In genomic region chr18:53909668-53910067, GRCh38 we compare ENCODE assay signal across 9 cellular contexts.
A peak's percentile ranks its signal among the peaks of the same experiment; 100 is the strongest.
DNase-seq lines count a peak whose midpoint lies in the region; ATAC-seq and TF ChIP-seq lines count a peak whose summit lies in the region.
"Had no signal": no experiment of that assay in that cellular context is flagged by ENCODE, and none has a peak within 500 bp of the region (broad histone marks: within the 10 kb centered on the region; RNA-seq: fewer than 3 reads in every experiment).

No MANE protein-coding gene starts in this region.

- H3K27me3 ChIP-seq in kidney epithelial cell (ENCODE audit: control insufficient read depth, insufficient read depth, low read length) = no peaks in the 10 kb centered on the region

- H3K9me3 Mint-ChIP-seq in activated T-cell treated with anti-CD3 and anti-CD28 coated beads, Interleukin-2, amount 50 U/mL, for 24 hours = no peaks in the 10 kb centered on the region

- no peaks in the 10 kb centered on the region for H3K36me3 ChIP-seq in kidney epithelial cell (ENCODE audit: control insufficient read depth, insufficient read depth, low read length)

- TF ChIP-seq CTCF in kidney epithelial cell (IDR thresholded peaks at IDR 0.05; ENCODE audit: insufficient read depth, low read length, poor library complexity, severe bottlenecking) = peak; percentile 20

- H3K4me3 Mint-ChIP-seq in activated T-cell treated with anti-CD3 and anti-CD28 coated beads, Interleukin-2, amount 50 U/mL, for 24 hours = no peak overlapping the region

- no peaks in the 10 kb centered on the region for H3K4me1 Mint-ChIP-seq in activated T-cell treated with anti-CD3 and anti-CD28 coated beads, Interleukin-2, amount 50 U/mL, for 24 hours (ENCODE audit: low read depth)

- no peak for ATAC-seq in GM18873 (IDR thresholded peaks at IDR 0.05; ENCODE audit: low FRiP score, unreplicated experiment)
- ATAC-seq in HG03432 (IDR thresholded peaks at IDR 0.05; ENCODE audit: unreplicated experiment) = no peak
- ATAC-seq: esophagus mucosa had no signal

- H3K27ac Mint-ChIP-seq in activated T-cell treated with anti-CD3 and anti-CD28 coated beads, Interleukin-2, amount 50 U/mL, for 24 hours = no peak overlapping the region

- CTCF ChIA-PET in HEK293T (lab: Yijun Ruan, JAX) = interaction anchor here (0.8 kb wide), 1 partner anchor 214 kb away, joined by 4 read pairs; no protein-coding TSS in a partner anchor

- H3K27me3 Mint-ChIP-seq in activated T-cell treated with anti-CD3 and anti-CD28 coated beads, Interleukin-2, amount 50 U/mL, for 24 hours = peaks cover 8% of the 10 kb centered on the region

- no peaks in the 10 kb centered on the region for H3K36me3 Mint-ChIP-seq in activated T-cell treated with anti-CD3 and anti-CD28 coated beads, Interleukin-2, amount 50 U/mL, for 24 hours (ENCODE audit: low read depth)

- DNase-seq in NCI-H1417 (lab: John Stamatoyannopoulos, UW) (peak in 2 of 3 experiments; percentile 36 to 74), NCI-H1417 treated with DMSO at 0.1 percent for 48 hours (lab: John Stamatoyannopoulos, UW) (no peak), HEK293T (ENCODE audit: extremely low spot score) (peak; percentile 18), RPMI8226 (peak; percentile 49), kidney epithelial cell (ENCODE audit: low read depth) (no peak)
- DNase-seq in activated T-cell treated with anti-CD3 and anti-CD28 coated beads, Interleukin-2, amount 50 U/mL, for 24 hours = no peak

- H3K4me3 ChIP-seq in kidney epithelial cell (ENCODE audit: low read depth, low read length) = no peak overlapping the region

- POLR2A ChIA-PET in HEK293T (lab: Yijun Ruan, JAX) = no interaction called here

TF ChIP-seq in HEK293T, 16 proteins besides CTCF, POLR2A, EP300 and RAD21:
- TF ChIP-seq FOXM1 (IDR thresholded peaks at IDR 0.05; ENCODE audit: borderline replicate concordance) (no peak), CTBP1 (IDR thresholded peaks at IDR 0.05; ENCODE audit: borderline replicate concordance) (no peak), HDGF (IDR thresholded peaks at IDR 0.05; ENCODE audit: borderline replicate concordance) (no peak), SUZ12 (IDR thresholded peaks at IDR 0.05) (no peak), ELF4 (IDR thresholded peaks at IDR 0.05) (no peak), TARDBP (IDR thresholded peaks at IDR 0.05) (no peak), ARNT (IDR thresholded peaks at IDR 0.05) (no peak), FOXA1 (IDR thresholded peaks at IDR 0.05) (no peak), SP1 (IDR thresholded peaks at IDR 0.05) (no peak), L3MBTL2 (conservative IDR thresholded peaks at IDR 0.05) (no peak), ZNF384 (IDR thresholded peaks at IDR 0.05) (no peak), PKNOX1 (IDR thresholded peaks at IDR 0.05) (no peak), NFRKB (IDR thresholded peaks at IDR 0.05) (no peak), BHLHE40 (IDR thresholded peaks at IDR 0.05; ENCODE audit: borderline replicate concordance) (no peak), LEF1 (IDR thresholded peaks at IDR 0.05; ENCODE audit: borderline replicate concordance) (no peak), FOXK2 (IDR thresholded peaks at IDR 0.05) (no peak)

Comparison
In these comparisons a context has a peak if more than half of its experiments do, and no peak if none do; other contexts are left out.
1. DNase-seq: peak in NCI-H1417 (2 of 3), HEK293T (single experiment) and RPMI8226 (single experiment); none in NCI-H1417 treated with DMSO at 0.1 percent for 48 hours (single experiment), kidney epithelial cell (single experiment) and activated T-cell treated with anti-CD3 and anti-CD28 coated beads, Interleukin-2, amount 50 U/mL, for 24 hours (single experiment).